In genomic region chr3:46146021-46146420, GRCh38 we compare ENCODE assay signal across 19 cellular contexts.
A peak's percentile ranks its signal among the peaks of the same experiment; 100 is the strongest.
DNase-seq lines count a peak whose midpoint lies in the region; ATAC-seq and TF ChIP-seq lines count a peak whose summit lies in the region.
"Had no signal": no experiment of that assay in that cellular context is flagged by ENCODE, and none has a peak within 500 bp of the region (broad histone marks: within the 10 kb centered on the region; RNA-seq: fewer than 3 reads in every experiment).

No MANE protein-coding gene starts in this region.

- POLR2A ChIA-PET in activated CD8-positive, alpha-beta T cell treated with anti-CD3 and anti-CD28 coated beads, Interleukin-2, amount 10 ng/mL, durations not matched to agents 7 days and 5 days (lab: Charles Lee) = no interaction called here
- POLR2A ChIA-PET in activated CD8-positive, alpha-beta T cell treated with anti-CD3 and anti-CD28 coated beads for 36 hours (lab: Charles Lee) = no interaction called here

- H3K4me1 Mint-ChIP-seq in activated CD8-positive, alpha-beta T cell treated with anti-CD3 and anti-CD28 coated beads, Interleukin-2, amount 10 ng/mL, durations not matched to agents 7 days and 5 days (ENCODE audit: low read depth) = peaks cover 32% of the 10 kb centered on the region
- H3K4me1 Mint-ChIP-seq in activated CD8-positive, alpha-beta T cell treated with anti-CD3 and anti-CD28 coated beads for 36 hours (ENCODE audit: low read depth) = peaks cover 12% of the 10 kb centered on the region
- peaks cover 9 to 18% (median 10%) of the 10 kb centered on the region in 4 donors for H3K4me1 Mint-ChIP-seq in CD4-positive, CD25-positive, alpha-beta regulatory T cell
- H3K4me1 Mint-ChIP-seq in stimulated activated memory B cell treated with anti-CD40 and anti-IgM and Interleukin-4, amounts not matched to agents 10 μg/mL and 1 μg/mL and 100 μg/mL, for 72 hours = peaks cover 22% of the 10 kb centered on the region
- H3K4me1 Mint-ChIP-seq: GM23338, H9 had no signal

- H3K79me2 ChIP-seq in OCI-LY3 (ENCODE audit: low read length) = no peaks in the 10 kb centered on the region

- no peaks in the 10 kb centered on the region for H3K9me3 ChIP-seq in CD4-positive, CD25-positive, alpha-beta regulatory T cell (ENCODE audit: control insufficient read depth in 2 of 2, low read length in 2 of 2)
- no peaks in the 10 kb centered on the region for H3K9me3 ChIP-seq in OCI-LY3 (ENCODE audit: insufficient read depth, low read length)
- H3K9me3 ChIP-seq: BLaER1 had no signal

- no peaks in the 10 kb centered on the region for H3K36me3 ChIP-seq in CD4-positive, CD25-positive, alpha-beta regulatory T cell (ENCODE audit: control insufficient read depth, insufficient read depth, low read length)
- H3K36me3 ChIP-seq in OCI-LY3 (replicated peaks; ENCODE audit: low read depth, low read length) = no peaks in the 10 kb centered on the region
- H3K36me3 ChIP-seq: BLaER1 had no signal

- peaks cover 6% of the 10 kb centered on the region for H3K9me3 Mint-ChIP-seq in activated CD8-positive, alpha-beta T cell treated with anti-CD3 and anti-CD28 coated beads, Interleukin-2, amount 10 ng/mL, durations not matched to agents 7 days and 5 days (ENCODE audit: insufficient read depth)
- H3K9me3 Mint-ChIP-seq in activated CD8-positive, alpha-beta T cell treated with anti-CD3 and anti-CD28 coated beads for 36 hours = peaks cover 1% of the 10 kb centered on the region
- peaks cover 0 to 5% (median 1%) of the 10 kb centered on the region in 7 donors for H3K9me3 Mint-ChIP-seq in CD4-positive, CD25-positive, alpha-beta regulatory T cell
- H3K9me3 Mint-ChIP-seq in stimulated activated memory B cell treated with anti-CD40 and anti-IgM and Interleukin-4, amounts not matched to agents 10 μg/mL and 1 μg/mL and 100 μg/mL, for 72 hours = no peaks in the 10 kb centered on the region
- H3K9me3 Mint-ChIP-seq: GM23338, H9 had no signal

- peaks cover 16% of the 10 kb centered on the region for H3K36me3 Mint-ChIP-seq in activated CD8-positive, alpha-beta T cell treated with anti-CD3 and anti-CD28 coated beads, Interleukin-2, amount 10 ng/mL, durations not matched to agents 7 days and 5 days (ENCODE audit: low read depth)
- H3K36me3 Mint-ChIP-seq in activated CD8-positive, alpha-beta T cell treated with anti-CD3 and anti-CD28 coated beads for 36 hours (ENCODE audit: low read depth) = no peaks in the 10 kb centered on the region
- peaks cover 4% of the 10 kb centered on the region for H3K36me3 Mint-ChIP-seq in CD4-positive, CD25-positive, alpha-beta regulatory T cell
- no peaks in the 10 kb centered on the region for H3K36me3 Mint-ChIP-seq in stimulated activated memory B cell treated with anti-CD40 and anti-IgM and Interleukin-4, amounts not matched to agents 10 μg/mL and 1 μg/mL and 100 μg/mL, for 72 hours

- intact Hi-C loops in activated CD8-positive, alpha-beta T cell treated with anti-CD3 and anti-CD28 coated beads for 36 hours (cut with micrococcal nuclease) = no loop called here

- no peak for TF ChIP-seq CTCF in activated CD8-positive, alpha-beta T cell treated with anti-CD3 and anti-CD28 coated beads for 36 hours (IDR thresholded peaks at IDR 0.05)
- TF ChIP-seq CTCF in OCI-LY3 (IDR thresholded peaks at IDR 0.05; ENCODE audit: low read depth, low read length) = no peak

- no peaks in the 10 kb centered on the region for H4K20me1 ChIP-seq in OCI-LY3 (ENCODE audit: insufficient read depth, low read length)
- H4K20me1 ChIP-seq: BLaER1 had no signal

- H3K27me3 ChIP-seq in CD4-positive, CD25-positive, alpha-beta regulatory T cell (ENCODE audit: control insufficient read depth, insufficient read depth, low read length) = no peaks in the 10 kb centered on the region
- H3K27me3 ChIP-seq in OCI-LY3 (ENCODE audit: low read depth, low read length) = no peaks in the 10 kb centered on the region
- H3K27me3 ChIP-seq: BLaER1 had no signal

- H3K4me1 ChIP-seq in CD4-positive, CD25-positive, alpha-beta regulatory T cell (ENCODE audit: control insufficient read depth, insufficient read depth, low read length, poor library complexity, severe bottlenecking) = peaks cover 18% of the 10 kb centered on the region
- peaks cover 14% of the 10 kb centered on the region for H3K4me1 ChIP-seq in OCI-LY3 (ENCODE audit: low read length)
- H3K4me1 ChIP-seq: BLaER1 had no signal

- CTCF ChIA-PET in activated CD8-positive, alpha-beta T cell treated with anti-CD3 and anti-CD28 coated beads, Interleukin-2, amount 10 ng/mL, durations not matched to agents 7 days and 5 days (lab: Charles Lee) = interaction anchor here (1.1 to 1.5 kb wide), 2 partner anchors 62 to 68 kb away, joined by 3 to 6 read pairs; partner anchors contain the start of gene CCR1
- CTCF ChIA-PET in activated CD8-positive, alpha-beta T cell treated with anti-CD3 and anti-CD28 coated beads for 36 hours (lab: Charles Lee) = no interaction called here

- H3K4me3 ChIP-seq in CD4-positive, CD25-positive, alpha-beta regulatory T cell (ENCODE audit: low read depth, low read length) = peak overlapping the region; percentile 29
- no peak overlapping the region for H3K4me3 ChIP-seq in OCI-LY3 (ENCODE audit: low read length)
- H3K4me3 ChIP-seq: BLaER1, GM23338 had no signal

- H3K4me2 ChIP-seq in OCI-LY3 (ENCODE audit: low read length) = peak overlapping the region; percentile 18
- H3K4me2 ChIP-seq: BLaER1, GM23338 had no signal

- H3K27ac ChIP-seq in CD4-positive, CD25-positive, alpha-beta regulatory T cell (ENCODE audit: insufficient read depth, low read length, poor library complexity, severe bottlenecking) = peak overlapping the region; percentile 0
- H3K27ac ChIP-seq in OCI-LY3 (ENCODE audit: low read length) = no peak overlapping the region
- H3K27ac ChIP-seq: 22Rv1, BLaER1, C4-2B had no signal

- no peak overlapping the region for H2AFZ ChIP-seq in OCI-LY3 (ENCODE audit: low read depth, low read length)
- H2AFZ ChIP-seq: GM23338 had no signal

- ATAC-seq in activated CD8-positive, alpha-beta T cell treated with anti-CD3 and anti-CD28 coated beads, Interleukin-2, amount 10 ng/mL, durations not matched to agents 7 days and 5 days = peak; percentile 73
- ATAC-seq in activated CD8-positive, alpha-beta T cell treated with anti-CD3 and anti-CD28 coated beads for 36 hours = no peak
- no peak for ATAC-seq in CD4-positive, CD25-positive, alpha-beta regulatory T cell (ENCODE audit: low read depth in 2 of 2)
- no peak for ATAC-seq in stimulated activated memory B cell treated with anti-CD40 and anti-IgM and Interleukin-4, amounts not matched to agents 10 μg/mL and 1 μg/mL and 100 μg/mL, for 72 hours
- no peak for ATAC-seq in GM19023 (IDR thresholded peaks at IDR 0.05; ENCODE audit: unreplicated experiment)
- ATAC-seq: GM23338, HCT116 had no signal

- peak; percentile 32 for DNase-seq in activated CD8-positive, alpha-beta T cell treated with anti-CD3 and anti-CD28 coated beads, Interleukin-2, amount 10 ng/mL, durations not matched to agents 7 days and 5 days
- DNase-seq in activated CD8-positive, alpha-beta T cell treated with anti-CD3 and anti-CD28 coated beads for 36 hours = no peak
- DNase-seq in CD4-positive, CD25-positive, alpha-beta regulatory T cell = no peak
- DNase-seq in glomerular visceral epithelial cell (ENCODE audit: extremely low spot score) = no peak
- DNase-seq: CD4-positive, alpha-beta T cell; CD8-positive, alpha-beta memory T cell; DMS 273 treated with DMSO at 0.1 percent for 48 hours; DMS79; GF-D8; H9 had no signal

- no peak overlapping the region for H3K4me3 Mint-ChIP-seq in activated CD8-positive, alpha-beta T cell treated with anti-CD3 and anti-CD28 coated beads, Interleukin-2, amount 10 ng/mL, durations not matched to agents 7 days and 5 days
- no peak overlapping the region for H3K4me3 Mint-ChIP-seq in activated CD8-positive, alpha-beta T cell treated with anti-CD3 and anti-CD28 coated beads for 36 hours
- no peak overlapping the region for H3K4me3 Mint-ChIP-seq in CD4-positive, CD25-positive, alpha-beta regulatory T cell
- H3K4me3 Mint-ChIP-seq in stimulated activated memory B cell treated with anti-CD40 and anti-IgM and Interleukin-4, amounts not matched to agents 10 μg/mL and 1 μg/mL and 100 μg/mL, for 72 hours = no peak overlapping the region
- H3K4me3 Mint-ChIP-seq: B cell; CD4-positive, alpha-beta T cell; GM23338; H9 had no signal

- peaks cover 2% of the 10 kb centered on the region for H3K27me3 Mint-ChIP-seq in activated CD8-positive, alpha-beta T cell treated with anti-CD3 and anti-CD28 coated beads, Interleukin-2, amount 10 ng/mL, durations not matched to agents 7 days and 5 days (ENCODE audit: low read depth)
- peaks cover 1% of the 10 kb centered on the region for H3K27me3 Mint-ChIP-seq in activated CD8-positive, alpha-beta T cell treated with anti-CD3 and anti-CD28 coated beads for 36 hours
- H3K27me3 Mint-ChIP-seq in CD4-positive, CD25-positive, alpha-beta regulatory T cell = no peaks in the 10 kb centered on the region
- no peaks in the 10 kb centered on the region for H3K27me3 Mint-ChIP-seq in stimulated activated memory B cell treated with anti-CD40 and anti-IgM and Interleukin-4, amounts not matched to agents 10 μg/mL and 1 μg/mL and 100 μg/mL, for 72 hours
- H3K27me3 Mint-ChIP-seq: CD4-positive, alpha-beta T cell; CD8-positive, alpha-beta memory T cell had no signal

- peak overlapping the region; percentile 22 for H3K27ac Mint-ChIP-seq in activated CD8-positive, alpha-beta T cell treated with anti-CD3 and anti-CD28 coated beads, Interleukin-2, amount 10 ng/mL, durations not matched to agents 7 days and 5 days
- no peak overlapping the region for H3K27ac Mint-ChIP-seq in activated CD8-positive, alpha-beta T cell treated with anti-CD3 and anti-CD28 coated beads for 36 hours
- no peak overlapping the region for H3K27ac Mint-ChIP-seq in CD4-positive, CD25-positive, alpha-beta regulatory T cell
- peak overlapping the region; percentile 17 for H3K27ac Mint-ChIP-seq in stimulated activated memory B cell treated with anti-CD40 and anti-IgM and Interleukin-4, amounts not matched to agents 10 μg/mL and 1 μg/mL and 100 μg/mL, for 72 hours
- H3K27ac Mint-ChIP-seq: B cell; CD4-positive, alpha-beta T cell; GM23338; H9 had no signal

- no peak overlapping the region for H3K9ac ChIP-seq in OCI-LY3 (ENCODE audit: low read length)
- H3K9ac ChIP-seq: BLaER1 had no signal

Comparison
In these comparisons a context has a peak if more than half of its experiments do, and no peak if none do; other contexts are left out.
1. H3K27ac Mint-ChIP-seq: peak in activated CD8-positive, alpha-beta T cell treated with anti-CD3 and anti-CD28 coated beads, Interleukin-2, amount 10 ng/mL, durations not matched to agents 7 days and 5 days (single experiment) and stimulated activated memory B cell treated with anti-CD40 and anti-IgM and Interleukin-4, amounts not matched to agents 10 μg/mL and 1 μg/mL and 100 μg/mL, for 72 hours (single experiment); none in activated CD8-positive, alpha-beta T cell treated with anti-CD3 and anti-CD28 coated beads for 36 hours (single experiment) and CD4-positive, CD25-positive, alpha-beta regulatory T cell (0 of 3).